22 cellular contexts compared by ENCODE assay signal in the genomic region with DNA sequence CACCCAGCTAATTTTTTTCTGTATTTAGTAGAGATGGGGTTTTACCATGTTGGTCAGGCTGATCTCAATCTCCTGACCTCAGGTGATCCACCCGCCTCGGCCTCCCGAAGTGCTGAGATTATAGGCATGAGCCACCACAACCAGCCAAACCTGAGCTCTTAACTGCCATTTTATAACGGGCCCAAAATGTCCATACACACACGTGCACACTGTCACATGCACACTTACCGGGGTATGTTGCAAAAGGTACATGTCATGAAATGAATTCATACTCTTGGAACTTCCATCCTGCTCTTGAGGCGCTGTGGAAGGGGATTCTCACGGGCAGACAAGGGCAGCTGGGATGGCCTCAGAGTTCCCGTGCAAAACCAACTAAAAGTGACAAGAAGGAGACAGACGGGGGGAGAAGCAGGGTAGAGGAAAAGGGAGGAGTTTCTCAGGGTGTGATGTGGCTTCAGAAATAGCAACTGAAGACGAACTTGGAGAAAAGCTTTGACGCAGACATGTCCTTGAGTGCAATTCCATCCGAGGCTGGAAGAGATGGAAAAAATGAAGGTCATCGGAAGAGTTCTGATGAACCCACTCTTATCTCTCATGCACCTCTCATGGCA.
A peak's percentile ranks its signal among the peaks of the same experiment; 100 is the strongest.
DNase-seq lines count a peak whose midpoint lies in the region; ATAC-seq, FAIRE-seq and TF ChIP-seq lines count a peak whose summit lies in the region.
"Had no signal": no experiment of that assay in that cellular context is flagged by ENCODE, and none has a peak within 500 bp of the region (broad histone marks: within the 10 kb centered on the region; RNA-seq: fewer than 3 reads in every experiment).

No MANE protein-coding gene starts in this region.

- H3K27ac Mint-ChIP-seq in stimulated activated naive CD8-positive, alpha-beta T cell treated with anti-CD3 and anti-CD28 coated beads, Interleukin-15, amount 100 ng/mL, for 72 hours: peak overlapping the region; percentile 56 to 73
- peak overlapping the region; percentile 66 for H3K27ac Mint-ChIP-seq in astrocyte (ENCODE audit: unreplicated experiment)
- peak overlapping the region in 6 of 9 donors; percentile 25 to 90 (median 68) for H3K27ac Mint-ChIP-seq in naive thymus-derived CD4-positive, alpha-beta T cell
- H3K27ac Mint-ChIP-seq: GM23338 had no signal

- TF ChIP-seq CTCF in astrocyte (IDR thresholded peaks at IDR 0.05; ENCODE audit: insufficient read depth, low read depth, low read length) (no peak), lower leg skin (IDR thresholded peaks at IDR 0.05) (no peak)

- no peaks in the 10 kb centered on the region for H4K20me1 ChIP-seq in astrocyte (ENCODE audit: insufficient read depth, low read length)

- H3K27ac ChIP-seq in astrocyte (ENCODE audit: low read depth, low read length): no peak overlapping the region
- H3K27ac ChIP-seq in naive thymus-derived CD4-positive, alpha-beta T cell (ENCODE audit: low read depth, low read length): no peak overlapping the region
- H3K27ac ChIP-seq: A549 had no signal

- peaks cover 6% of the 10 kb centered on the region for H3K27me3 ChIP-seq in astrocyte (ENCODE audit: insufficient read depth, low read length)
- no peaks in the 10 kb centered on the region for H3K27me3 ChIP-seq in naive thymus-derived CD4-positive, alpha-beta T cell (ENCODE audit: control insufficient read depth in 2 of 2, insufficient read depth in 2 of 2, low read length in 2 of 2)
- H3K27me3 ChIP-seq: BE2C had no signal

- H2AFZ ChIP-seq in astrocyte (ENCODE audit: low read depth, low read length): no peak overlapping the region
- H2AFZ ChIP-seq: GM23338 had no signal

- no peaks in the 10 kb centered on the region for H3K9me3 Mint-ChIP-seq in stimulated activated naive CD8-positive, alpha-beta T cell treated with anti-CD3 and anti-CD28 coated beads, Interleukin-15, amount 100 ng/mL, for 72 hours
- H3K9me3 Mint-ChIP-seq in astrocyte (ENCODE audit: unreplicated experiment): peaks cover 5% of the 10 kb centered on the region
- no peaks in the 10 kb centered on the region for H3K9me3 Mint-ChIP-seq in naive thymus-derived CD4-positive, alpha-beta T cell
- H3K9me3 Mint-ChIP-seq: CD4-positive, alpha-beta memory T cell; GM23338 had no signal

- no peak for FAIRE-seq in astrocyte (lab: Jason Lieb, UNC)
- FAIRE-seq: A549, GM12891 had no signal

- H3K4me1 Mint-ChIP-seq in stimulated activated naive CD8-positive, alpha-beta T cell treated with anti-CD3 and anti-CD28 coated beads, Interleukin-15, amount 100 ng/mL, for 72 hours: peaks cover 49% of the 10 kb centered on the region
- H3K4me1 Mint-ChIP-seq in astrocyte (ENCODE audit: low read depth, unreplicated experiment): no peaks in the 10 kb centered on the region
- peaks cover 13 to 60% (median 39%) of the 10 kb centered on the region in 7 donors for H3K4me1 Mint-ChIP-seq in naive thymus-derived CD4-positive, alpha-beta T cell
- H3K4me1 Mint-ChIP-seq: CD4-positive, alpha-beta memory T cell had no signal

- DNase-seq in stimulated activated naive CD8-positive, alpha-beta T cell treated with anti-CD3 and anti-CD28 coated beads, Interleukin-15, amount 100 ng/mL, for 72 hours: no peak
- no peak for DNase-seq in stimulated activated naive CD8-positive, alpha-beta T cell treated with anti-CD3 and anti-CD28 coated beads, Interleukin-15, Interleukin-2, amounts not matched to agents 100 U/mL and 50 U/mL, for 24 hours
- DNase-seq in astrocyte (ENCODE audit: low read depth) (no peak), G401 (ENCODE audit: low spot score) (no peak), cortex of kidney (lab: John Stamatoyannopoulos, UW) (no peak), lower leg skin (ENCODE audit: low spot score in 2 of 2) (no peak), globus pallidus (ENCODE audit: low spot score) (no peak)
- peak in 4 of 9 donors; percentile 16 to 40 (median 36) for DNase-seq in naive thymus-derived CD4-positive, alpha-beta T cell
- DNase-seq: BE2C; CD4-positive, alpha-beta memory T cell; DND-41; HCEC 1CT; Karpas-422; NCI-H1694 treated with DMSO at 0.1 percent for 48 hours; NCI-H2081 treated with DMSO at 0.1 percent for 48 hours; NCI-H446; NCI-H526; PC-3; Right ventricle myocardium superior had no signal

- H3K36me3 Mint-ChIP-seq in astrocyte (ENCODE audit: low read depth, unreplicated experiment): no peaks in the 10 kb centered on the region
- H3K36me3 Mint-ChIP-seq in naive thymus-derived CD4-positive, alpha-beta T cell: peaks cover 0 to 4% (median 0%) of the 10 kb centered on the region in 5 donors
- H3K36me3 Mint-ChIP-seq: CD4-positive, alpha-beta memory T cell had no signal

- H3K4me2 ChIP-seq in astrocyte (ENCODE audit: low read length): no peak overlapping the region
- H3K4me2 ChIP-seq: A549, GM23338 had no signal

- intact Hi-C loops in naive thymus-derived CD4-positive, alpha-beta T cell (cut with micrococcal nuclease): no loop called here
- intact Hi-C loops in lower leg skin (cut with DNase I; ENCODE audit: low total_unique reads): no loop called here

- H3K4me3 ChIP-seq in astrocyte (ENCODE audit: insufficient read depth, low read depth, low read length) (no peak overlapping the region), lower leg skin (ENCODE audit: low read depth, poor library complexity, severe bottlenecking) (no peak overlapping the region)
- no peak overlapping the region for H3K4me3 ChIP-seq in naive thymus-derived CD4-positive, alpha-beta T cell (ENCODE audit: low read length)
- H3K4me3 ChIP-seq: A549, GM23338 had no signal

- in situ Hi-C loops in G401 (cut with HindIII; ENCODE audit: low sequenced_read_pairs): no loop called here

- CTCF ChIA-PET in naive thymus-derived CD4-positive, alpha-beta T cell (lab: Charles Lee): no interaction called here

- no peak overlapping the region for H3K9ac ChIP-seq in astrocyte (ENCODE audit: low read length)

- no peaks in the 10 kb centered on the region for H3K36me3 ChIP-seq in astrocyte (ENCODE audit: insufficient read depth, low read length)
- no peaks in the 10 kb centered on the region for H3K36me3 ChIP-seq in naive thymus-derived CD4-positive, alpha-beta T cell (ENCODE audit: control insufficient read depth in 2 of 3, insufficient read depth in 3 of 3, low read length in 3 of 3)
- H3K36me3 ChIP-seq: BE2C had no signal

- no peaks in the 10 kb centered on the region for H3K79me2 ChIP-seq in astrocyte (ENCODE audit: insufficient read depth, low read length)

- no peak for TF ChIP-seq POLR2A in lower leg skin (IDR thresholded peaks at IDR 0.05)

- H3K4me1 ChIP-seq in astrocyte (ENCODE audit: insufficient read depth, low read length): no peaks in the 10 kb centered on the region
- H3K4me1 ChIP-seq in naive thymus-derived CD4-positive, alpha-beta T cell (ENCODE audit: control insufficient read depth in 2 of 2, insufficient read depth in 2 of 2, low read length in 2 of 2): peaks cover 0 to 32% of the 10 kb centered on the region in 2 donors
- H3K4me1 ChIP-seq: A549 had no signal

- 89 to 91% methylated on average over 14 of the region's 14 CpGs for WGBS in lower leg skin, 2 donors

- no peaks in the 10 kb centered on the region for H3K9me3 ChIP-seq in astrocyte (ENCODE audit: insufficient read depth, low read depth, low read length)
- H3K9me3 ChIP-seq in naive thymus-derived CD4-positive, alpha-beta T cell (ENCODE audit: control insufficient read depth in 2 of 3, low read length in 3 of 3): no peaks in the 10 kb centered on the region
- H3K9me3 ChIP-seq: A549, BE2C had no signal

- no peak for ATAC-seq in stimulated activated naive CD8-positive, alpha-beta T cell treated with anti-CD3 and anti-CD28 coated beads, Interleukin-15, amount 100 ng/mL, for 72 hours
- no peak for ATAC-seq in stimulated activated naive CD8-positive, alpha-beta T cell treated with anti-CD3 and anti-CD28 coated beads, Interleukin-15, Interleukin-2, amounts not matched to agents 100 U/mL and 50 U/mL, for 24 hours
- ATAC-seq in naive thymus-derived CD4-positive, alpha-beta T cell: peak; percentile 14
- ATAC-seq: A549, GM23338, PC-3 had no signal

- H3K27me3 Mint-ChIP-seq in stimulated activated naive CD8-positive, alpha-beta T cell treated with anti-CD3 and anti-CD28 coated beads, Interleukin-15, amount 100 ng/mL, for 72 hours: peaks cover 19% of the 10 kb centered on the region
- H3K27me3 Mint-ChIP-seq in astrocyte (ENCODE audit: low read depth, unreplicated experiment): peaks cover 47% of the 10 kb centered on the region
- H3K27me3 Mint-ChIP-seq in naive thymus-derived CD4-positive, alpha-beta T cell: peaks cover 0 to 20% (median 4%) of the 10 kb centered on the region in 5 donors

- POLR2A ChIA-PET in naive thymus-derived CD4-positive, alpha-beta T cell (lab: Charles Lee): interaction anchor here (1.3 kb wide), 1 partner anchor 22 kb away, joined by 3 read pairs; no protein-coding TSS in a partner anchor

- H3K4me3 Mint-ChIP-seq in stimulated activated naive CD8-positive, alpha-beta T cell treated with anti-CD3 and anti-CD28 coated beads, Interleukin-15, amount 100 ng/mL, for 72 hours: peak overlapping the region in 1 of 2 donors; percentile 46
- H3K4me3 Mint-ChIP-seq in astrocyte (ENCODE audit: unreplicated experiment): no peak overlapping the region
- H3K4me3 Mint-ChIP-seq in naive thymus-derived CD4-positive, alpha-beta T cell: peak overlapping the region in 9 of 10 donors; percentile 33 to 91 (median 61)
- H3K4me3 Mint-ChIP-seq: CD4-positive, alpha-beta memory T cell; GM23338 had no signal
